ENCODE assay signal across 8 cellular contexts in the genomic region with DNA sequence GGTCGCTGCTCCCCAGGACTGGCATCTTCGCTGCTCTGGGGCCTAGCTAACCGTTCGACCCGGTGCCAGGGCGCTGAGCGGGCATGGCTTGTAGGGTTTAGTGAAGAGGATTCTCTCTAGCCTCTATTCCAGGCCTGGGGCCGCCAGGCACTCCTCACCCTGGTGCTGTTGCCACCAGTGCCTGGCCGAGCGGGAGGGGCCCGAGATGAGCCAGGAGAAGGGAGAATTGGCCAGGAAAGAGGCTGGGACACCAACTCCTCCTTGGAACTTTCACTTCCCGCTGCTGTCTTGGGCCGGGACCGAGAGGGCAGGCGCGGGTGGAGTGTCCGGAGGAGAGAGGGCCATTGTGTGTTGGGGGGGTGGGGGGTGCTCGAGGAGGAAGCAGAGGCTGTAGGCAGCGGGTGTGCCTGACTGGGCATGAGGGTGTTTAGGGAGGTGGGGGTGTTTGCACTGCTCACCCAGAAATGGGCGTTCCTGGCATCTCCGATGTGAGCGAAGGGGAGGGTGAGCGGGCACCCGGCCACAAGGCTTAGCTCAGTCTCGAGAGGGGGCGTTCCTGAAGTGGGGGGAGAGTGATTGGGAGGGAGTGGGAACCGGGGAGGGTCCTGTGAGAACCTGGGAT. TPM values are rescaled to one million over a fixed set of nuclear protein-coding genes. Genes with fewer than 3 reads are reported as not detected.
DNase-seq lines count a peak whose midpoint lies in the region; ATAC-seq and TF ChIP-seq lines count a peak whose summit lies in the region.

No MANE protein-coding gene starts in this region.

- peaks cover 21% of the 10 kb centered on the region for H3K4me1 Mint-ChIP-seq in activated naive CD8-positive, alpha-beta T cell treated with anti-CD3 and anti-CD28 coated beads for 36 hours

- H3K27me3 Mint-ChIP-seq in activated naive CD8-positive, alpha-beta T cell treated with anti-CD3 and anti-CD28 coated beads for 36 hours: no peaks in the 10 kb centered on the region

- no peak overlapping the region for H3K27ac ChIP-seq in SJSA1
- peak overlapping the region in 1 of 2 donors; percentile 81 for H3K27ac ChIP-seq in ovary

- WGBS in ovary, 3 donors: 1% methylated on average over 23 to 27 of the region's 27 CpGs

- peaks cover 34% of the 10 kb centered on the region for H3K4me1 ChIP-seq in SJSA1 (replicated peaks)
- peaks cover 6% of the 10 kb centered on the region for H3K4me1 ChIP-seq in ovary (ENCODE audit: insufficient read depth)

- ATAC-seq in HG03354 (IDR thresholded peaks at IDR 0.05; ENCODE audit: poor library complexity, severe bottlenecking, unreplicated experiment) (peak; percentile 26), Right ventricle myocardium superior (ENCODE audit: poor library complexity) (peak; percentile 32), HG03432 (IDR thresholded peaks at IDR 0.05; ENCODE audit: unreplicated experiment) (no peak), GM18870 (IDR thresholded peaks at IDR 0.05; ENCODE audit: unreplicated experiment) (no peak)

- TF ChIP-seq CTCF in ovary (IDR thresholded peaks at IDR 0.05): no peak

- DNase-seq in EH (ENCODE audit: low read depth) (peak; percentile 46), SJSA1 (ENCODE audit: low read depth in 1 of 2, low spot score in 2 of 2) (peak in 1 of 2 experiments; percentile 37), Right ventricle myocardium superior (peak; percentile 80), ovary (peak; percentile 51 to 68 (median 65))
- DNase-seq in activated naive CD8-positive, alpha-beta T cell treated with anti-CD3 and anti-CD28 coated beads for 36 hours: peak; percentile 49

- H3K27me3 ChIP-seq in SJSA1 (replicated peaks) (no peaks in the 10 kb centered on the region), ovary (no peaks in the 10 kb centered on the region)

- H3K4me3 ChIP-seq in SJSA1 (peak overlapping the region; percentile 50), ovary (peak overlapping the region; percentile 82)

- peak overlapping the region; percentile 82 for H3K4me3 Mint-ChIP-seq in activated naive CD8-positive, alpha-beta T cell treated with anti-CD3 and anti-CD28 coated beads for 36 hours

- H3K27ac Mint-ChIP-seq in activated naive CD8-positive, alpha-beta T cell treated with anti-CD3 and anti-CD28 coated beads for 36 hours: peak overlapping the region; percentile 2

- no peak for TF ChIP-seq POLR2A in ovary (IDR thresholded peaks at IDR 0.05)

- intact Hi-C loops in Right ventricle myocardium superior (cut with DNase I): no loop called here
- intact Hi-C loops in ovary (cut with DNase I): loop anchor here in 3 of 4 donors (5.0 to 10.0 kb wide), 4 partner anchors 35 to 487 kb away; partner anchors contain the start of genes CHRNB2 (in 1 of the 3), CKS1B (in 1 of the 3) and SHC1 (in 1 of the 3)

- TF ChIP-seq EP300 in ovary (IDR thresholded peaks at IDR 0.05): no peak

- H3K36me3 ChIP-seq in SJSA1 (no peaks in the 10 kb centered on the region), ovary (no peaks in the 10 kb centered on the region)

- no peaks in the 10 kb centered on the region for H3K9me3 ChIP-seq in SJSA1 (replicated peaks)
- H3K9me3 ChIP-seq in ovary: no peaks in the 10 kb centered on the region

- H3K9me3 Mint-ChIP-seq in activated naive CD8-positive, alpha-beta T cell treated with anti-CD3 and anti-CD28 coated beads for 36 hours: no peaks in the 10 kb centered on the region

- no peaks in the 10 kb centered on the region for H3K36me3 Mint-ChIP-seq in activated naive CD8-positive, alpha-beta T cell treated with anti-CD3 and anti-CD28 coated beads for 36 hours

RNA-seq across cellular contexts. Expression of gene ADAM15, which starts 0.8 kb away (rescaled TPM):
- total RNA-seq in SJSA1 (2014; rRNA removed; shearing (Covaris generic)): 27.0 and 32.0 TPM in 2 replicates
- 10 to 100 TPM; 31.6 to 32.5 TPM for total RNA-seq in activated naive CD8-positive, alpha-beta T cell treated with anti-CD3 and anti-CD28 coated beads for 36 hours
- total RNA-seq in Right ventricle myocardium superior (77.6 TPM), ovary (100 to 1,000 TPM in 1 of 7 donors, 10 to 100 TPM in 6; 34.8 to 149 (median 67.8) TPM)
- 10 to 100 TPM; 17.0 to 61.7 TPM for polyA plus RNA-seq in ovary

RNA-seq across cellular contexts. Expression of gene EFNA4, which starts 11.7 kb away (rescaled TPM):
- total RNA-seq in SJSA1 (2014; rRNA removed; shearing (Covaris generic)): 4.7 and 4.8 TPM in 2 replicates
- total RNA-seq in activated naive CD8-positive, alpha-beta T cell treated with anti-CD3 and anti-CD28 coated beads for 36 hours: 1 to 10 TPM; 2.1 to 2.5 TPM
- total RNA-seq in Right ventricle myocardium superior (2.6 TPM), ovary (10 to 100 TPM in 5 of 7 donors, 1 to 10 TPM in 2; 8.6 to 14.1 (median 12.2) TPM)
- polyA plus RNA-seq in ovary: 10 to 100 TPM in 1 of 2 donors, 1 to 10 TPM in 1; 7.3 to 10.6 TPM

RNA-seq across cellular contexts. Expression of gene DCST1, which starts 18.3 kb away (rescaled TPM):
- not detected in 2 replicates for total RNA-seq in SJSA1 (2014; rRNA removed; shearing (Covaris generic))
- total RNA-seq in activated naive CD8-positive, alpha-beta T cell treated with anti-CD3 and anti-CD28 coated beads for 36 hours: not detected
- total RNA-seq in Right ventricle myocardium superior (not detected), ovary (under 1 TPM in 4 of 7 donors, not detected in 3; 0.22 to 0.80 (median 0.51) TPM)
- under 1 TPM in 1 of 2 donors, not detected in 1; 0.06 TPM for polyA plus RNA-seq in ovary

RNA-seq across cellular contexts. Expression of gene DCST2, which starts 18.3 kb away (rescaled TPM):
- not detected in 2 replicates for total RNA-seq in SJSA1 (2014; rRNA removed; shearing (Covaris generic))
- under 1 TPM; 0.20 to 0.31 TPM for total RNA-seq in activated naive CD8-positive, alpha-beta T cell treated with anti-CD3 and anti-CD28 coated beads for 36 hours
- 0.16 TPM for total RNA-seq in Right ventricle myocardium superior
- total RNA-seq in ovary: 1 to 10 TPM in 4 of 7 donors, under 1 TPM in 2, not detected in 1; 0.45 to 1.4 (median 1.2) TPM
- polyA plus RNA-seq in ovary: 1 to 10 TPM in 1 of 2 donors, under 1 TPM in 1; 0.17 to 1.1 TPM

RNA-seq across cellular contexts. Expression of gene EFNA3, which starts 26.7 kb away (rescaled TPM):
- 0.21 and 0.85 TPM in 2 replicates for total RNA-seq in SJSA1 (2014; rRNA removed; shearing (Covaris generic))
- 1 to 10 TPM; 4.5 to 4.6 TPM for total RNA-seq in activated naive CD8-positive, alpha-beta T cell treated with anti-CD3 and anti-CD28 coated beads for 36 hours
- total RNA-seq in Right ventricle myocardium superior (0.75 TPM), ovary (1 to 10 TPM; 1.3 to 3.7 (median 2.4) TPM)
- 1 to 10 TPM; 1.6 to 2.1 TPM for polyA plus RNA-seq in ovary

Comparison
In these comparisons a context has a peak if more than half of its experiments do, and no peak if none do; other contexts are left out.
1. ATAC-seq: peak in HG03354 (single experiment) and Right ventricle myocardium superior (single experiment); none in HG03432 (single experiment) and GM18870 (single experiment).